8 cellular contexts compared by ENCODE assay signal in the genomic region with DNA sequence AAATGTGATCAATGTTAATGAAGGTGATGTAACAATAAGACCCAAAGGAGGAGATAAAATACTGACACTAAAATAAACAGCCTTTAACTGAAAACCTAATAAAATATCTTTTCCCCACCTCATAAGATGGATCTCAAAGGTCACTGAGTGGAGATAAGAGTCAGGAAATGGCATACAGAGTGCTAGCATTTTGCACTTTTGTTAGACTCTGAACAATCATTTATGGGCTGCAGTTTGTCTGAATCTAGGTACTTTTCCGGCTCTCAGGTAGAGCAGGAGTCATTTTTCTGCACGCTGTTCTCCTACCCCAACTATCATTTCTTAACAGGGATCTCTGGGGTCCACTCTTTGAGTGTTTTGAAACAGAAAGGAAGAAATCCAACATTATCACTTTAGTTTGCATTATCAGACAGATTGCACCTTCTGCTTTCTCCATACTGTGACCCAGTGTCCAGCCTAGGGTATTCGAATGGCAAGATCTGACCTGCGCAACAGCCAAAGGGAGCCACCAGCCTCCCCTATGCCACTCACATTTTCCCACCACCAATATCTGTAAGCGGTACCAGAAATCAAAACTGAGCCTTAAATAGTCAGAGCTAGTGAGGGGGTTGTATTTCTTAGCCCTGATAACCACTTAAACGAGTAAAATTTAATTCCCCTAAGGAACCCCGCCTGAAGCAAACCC. TPM values are rescaled to one million over a fixed set of nuclear protein-coding genes. Genes with fewer than 3 reads are reported as not detected.
DNase-seq lines count a peak whose midpoint lies in the region; ATAC-seq, FAIRE-seq and TF ChIP-seq lines count a peak whose summit lies in the region.

No MANE protein-coding gene starts in this region.

- H2BK20ac ChIP-seq in H9 (ENCODE audit: low read depth, low read length, poor library complexity, severe bottlenecking): no peak overlapping the region

- peaks cover 13% of the 10 kb centered on the region for H3K27me3 Mint-ChIP-seq in H9 (ENCODE audit: low read depth)

- intact Hi-C loops in left ventricle myocardium inferior (cut with micrococcal nuclease): loop anchor here (5.0 kb wide), 1 partner anchor 90 kb away; a partner anchor contains a TSS

- no peak overlapping the region for H4K8ac ChIP-seq in H9 (replicated peaks; ENCODE audit: insufficient read length, low read depth, low read length)

- no peaks in the 10 kb centered on the region for H3K36me3 Mint-ChIP-seq in H9 (ENCODE audit: insufficient read depth in 1 of 3, low read depth in 3 of 3)

- no peak overlapping the region for H3K4ac ChIP-seq in H9 (ENCODE audit: low read depth, low read length)

- H3K79me1 ChIP-seq in H9 (ENCODE audit: insufficient read depth, low read depth, low read length, poor library complexity, severe bottlenecking): no peaks in the 10 kb centered on the region

- H3K27ac ChIP-seq in H9 (ENCODE audit: insufficient read length, low read depth, low read length) (no peak overlapping the region), WERI-Rb-1 (no peak overlapping the region), left ventricle myocardium inferior (replicated peaks) (peak overlapping the region; percentile 90), small intestine (ENCODE audit: low read depth in 1 of 2, low read length in 1 of 2) (peak overlapping the region; percentile 91 to 95)

- peak overlapping the region; percentile 87 to 93 for H3K4me3 Mint-ChIP-seq in H9

- H3K9ac ChIP-seq in H9 (ENCODE audit: extremely low read depth, insufficient read length, low read length): no peak overlapping the region

- H2BK12ac ChIP-seq in H9 (ENCODE audit: insufficient read length, low read depth, low read length): no peak overlapping the region

- no peak overlapping the region for H4K91ac ChIP-seq in H9 (ENCODE audit: insufficient read length, low read depth, low read length)

- no peak for TF ChIP-seq CTCF in H9 (conservative IDR thresholded peaks at IDR 0.05)
- TF ChIP-seq CTCF in WERI-Rb-1 (IDR thresholded peaks at IDR 0.05; ENCODE audit: low read depth, low read length): no peak
- no peak for TF ChIP-seq CTCF in left ventricle myocardium inferior (IDR thresholded peaks at IDR 0.05; ENCODE audit: borderline replicate concordance)

- no peaks in the 10 kb centered on the region for H3K79me2 ChIP-seq in H9 (ENCODE audit: insufficient read depth, low read length)

- no peaks in the 10 kb centered on the region for H3K9me3 ChIP-seq in H9 (ENCODE audit: control insufficient read depth, low read depth, low read length)
- H3K9me3 ChIP-seq in WERI-Rb-1 (ENCODE audit: severe bottlenecking): no peaks in the 10 kb centered on the region
- no peaks in the 10 kb centered on the region for H3K9me3 ChIP-seq in left ventricle myocardium inferior (replicated peaks)
- no peaks in the 10 kb centered on the region for H3K9me3 ChIP-seq in small intestine (ENCODE audit: control insufficient read depth, low read depth)

- H3K18ac ChIP-seq in H9 (ENCODE audit: insufficient read length, low read depth, low read length): no peak overlapping the region

- H2BK120ac ChIP-seq in H9 (ENCODE audit: low read depth, low read length, poor library complexity, severe bottlenecking): no peak overlapping the region

- WGBS in H9 (ENCODE audit: extremely low coverage, insufficient read length, low lambda C conversion rate): no CpG with 5 or more reads among the region's 7 CpGs
- 16 to 40% (median 27%) methylated on average over 7 of the region's 7 CpGs for WGBS in small intestine, 3 donors

- H2BK15ac ChIP-seq in H9 (ENCODE audit: low read depth, low read length): no peak overlapping the region

- no peak overlapping the region for H2AFZ ChIP-seq in H9 (ENCODE audit: low read length)

- H3K36me3 ChIP-seq in WERI-Rb-1 (no peaks in the 10 kb centered on the region; the same call in 1 of the 2 replicates), left ventricle myocardium inferior (no peaks in the 10 kb centered on the region), small intestine (ENCODE audit: control insufficient read depth in 2 of 2, insufficient read depth in 2 of 2, low read length in 2 of 2) (no peaks in the 10 kb centered on the region)

- no peak for ATAC-seq in GM18498 (IDR thresholded peaks at IDR 0.05; ENCODE audit: unreplicated experiment)
- ATAC-seq in GM18511 (IDR thresholded peaks at IDR 0.05; ENCODE audit: unreplicated experiment): no peak

- H3K4me3 ChIP-seq in WERI-Rb-1 (ENCODE audit: low read depth, low read length) (peak overlapping the region; percentile 49), left ventricle myocardium inferior (peak overlapping the region; percentile 76), small intestine (ENCODE audit: low read depth in 1 of 2, low read length in 2 of 2) (peak overlapping the region; percentile 86 to 92)

- peaks cover 7 to 14% of the 10 kb centered on the region in 2 experiments for H3K4me1 Mint-ChIP-seq in H9

- H3K4me2 ChIP-seq in H9 (ENCODE audit: insufficient read depth, insufficient read length, low read length): peak overlapping the region; percentile 57

- H3T11ph ChIP-seq in H9 (ENCODE audit: low read length): no peak overlapping the region

- no peak overlapping the region for H2AK5ac ChIP-seq in H9 (ENCODE audit: insufficient read length, low read length)

- no peaks in the 10 kb centered on the region for H3K9me3 Mint-ChIP-seq in H9

- H3K23ac ChIP-seq in H9 (ENCODE audit: insufficient read length, low read depth, low read length): no peak overlapping the region

- H3K27ac Mint-ChIP-seq in H9: no peak overlapping the region

- H3K23me2 ChIP-seq in H9 (ENCODE audit: insufficient read length, low read depth, low read length, poor library complexity, severe bottlenecking): peaks cover 12% of the 10 kb centered on the region

- H4K20me1 ChIP-seq in H9 (ENCODE audit: control insufficient read depth, insufficient read depth, insufficient read length): no peaks in the 10 kb centered on the region

- DNase-seq in H9: no peak
- no peak for DNase-seq in WERI-Rb-1
- no peak for DNase-seq in left ventricle myocardium inferior
- peak; percentile 65 for DNase-seq in small intestine
- DNase-seq in NCI-H2107 (lab: John Stamatoyannopoulos, UW): no peak
- no peak for DNase-seq in glomerular visceral epithelial cell (ENCODE audit: extremely low spot score)

- H4K5ac ChIP-seq in H9 (ENCODE audit: insufficient read length, low read depth, low read length): no peak overlapping the region

- no peak for FAIRE-seq in small intestine (lab: Jason Lieb, UNC)

- H3K27me3 ChIP-seq in H9 (ENCODE audit: insufficient read depth, low read length) (peaks cover 6% of the 10 kb centered on the region), WERI-Rb-1 (ENCODE audit: insufficient read depth, low read depth, severe bottlenecking) (no peaks in the 10 kb centered on the region), left ventricle myocardium inferior (ENCODE audit: low read depth) (no peaks in the 10 kb centered on the region), small intestine (ENCODE audit: control insufficient read depth in 2 of 2, insufficient read depth in 2 of 2, low read length in 2 of 2) (no peaks in the 10 kb centered on the region)

- H2BK5ac ChIP-seq in H9 (ENCODE audit: insufficient read length, low read length): no peak overlapping the region

- peak overlapping the region; percentile 74; the same call in 1 of the 2 replicates for H3K14ac ChIP-seq in H9 (ENCODE audit: insufficient read depth, low read length)

- H3K4me1 ChIP-seq in H9 (ENCODE audit: insufficient read depth, low read length) (no peaks in the 10 kb centered on the region), left ventricle myocardium inferior (peaks cover 39% of the 10 kb centered on the region), small intestine (ENCODE audit: control insufficient read depth in 2 of 2, insufficient read depth in 1 of 2, low read depth in 1 of 2, low read length in 1 of 2) (peaks cover 0 to 9% of the 10 kb centered on the region in 2 donors)

- H3K56ac ChIP-seq in H9 (ENCODE audit: insufficient read length, low read depth, low read length): no peak overlapping the region

RNA-seq across cellular contexts. Expression of a gene that starts 0.9 kb away (rescaled TPM):
- total RNA-seq in H9 (2021) (4.7 and 5.6 TPM in 2 replicates), left ventricle myocardium inferior (68.8 TPM)
- 10 to 100 TPM in 2 of 3 donors, 1 to 10 TPM in 1; 4.1 to 43.0 (median 12.1) TPM for polyA plus RNA-seq in small intestine

RNA-seq across cellular contexts. Expression of a gene that starts 1.0 kb away (rescaled TPM):
- total RNA-seq in H9 (2021): 6.9 and 7.2 TPM in 2 replicates
- total RNA-seq in left ventricle myocardium inferior: 3.0 TPM
- 1 to 10 TPM; 3.2 to 9.8 (median 7.2) TPM for polyA plus RNA-seq in small intestine

RNA-seq across cellular contexts. Expression of a gene that starts 50.0 kb away (rescaled TPM):
- total RNA-seq in H9 (2021) (23.9 and 25.8 TPM in 2 replicates), left ventricle myocardium inferior (23.3 TPM)
- 10 to 100 TPM; 22.5 to 47.4 (median 37.6) TPM for polyA plus RNA-seq in small intestine

Comparison
In these comparisons a context has a peak if more than half of its experiments do, and no peak if none do; other contexts are left out.
1. H3K27ac ChIP-seq: peak in left ventricle myocardium inferior (single experiment) and small intestine (2 of 2); none in H9 (single experiment) and WERI-Rb-1 (single experiment).
2. RNA of a gene that starts 0.9 kb away (total RNA-seq): 68.8 TPM in left ventricle myocardium inferior (single experiment); 4.7 to 5.6 TPM in H9; every median in the first group is over 10 times any median in the second.
3. Peak in every context shown above with its lines, with median percentiles within 50 percentile points of each other: H3K4me3 ChIP-seq.